Comparison of ENCODE assay signal across 1 cellular context in genomic region chr4:120853101-120853940, GRCh38.
TF ChIP-seq lines count a peak whose summit lies in the region.

No MANE protein-coding gene starts in this region.

TF ChIP-seq in HEK293, 187 proteins besides CTCF, POLR2A, EP300 and RAD21 (continued from another document):
- TF ChIP-seq ZNF274 (IDR thresholded peaks at IDR 0.05; ENCODE audit: low read length): no peak
- TF ChIP-seq ZNF274 (tag by site-specific recombination; IDR thresholded peaks at IDR 0.05; ENCODE audit: borderline replicate concordance): no peak
- TF ChIP-seq PRDM6 (tag by site-specific recombination; IDR thresholded peaks at IDR 0.05): peak; percentile 74
- TF ChIP-seq PRDM10 (tag by site-specific recombination; IDR thresholded peaks at IDR 0.05): peak; percentile 48; the same call in 1 of the 2 replicates
- no peak for TF ChIP-seq ZBTB17 (tag by site-specific recombination; IDR thresholded peaks at IDR 0.05)
- peak; percentile 90; the same call in 1 of the 2 replicates for TF ChIP-seq MZF1 (tag by site-specific recombination; IDR thresholded peaks at IDR 0.05; ENCODE audit: borderline replicate concordance)
